Comparison of ENCODE assay signal across 1 cellular context in genomic region chr1:12346483-12347155, GRCh38.
TF ChIP-seq lines count a peak whose summit lies in the region.

No MANE protein-coding gene starts in this region.

TF ChIP-seq in HepG2, 621 proteins besides CTCF, POLR2A, EP300 and RAD21 (continued from another document):
- TF ChIP-seq ATF6 (CRISPR knock-in tag; conservative IDR thresholded peaks at IDR 0.05) (no peak), ZNF598 (CRISPR knock-in tag; IDR thresholded peaks at IDR 0.05; ENCODE audit: borderline replicate concordance) (no peak), TFDP1 (CRISPR knock-in tag; IDR thresholded peaks at IDR 0.05; ENCODE audit: borderline replicate concordance) (no peak), ZFP82 (CRISPR knock-in tag; IDR thresholded peaks at IDR 0.05; ENCODE audit: borderline replicate concordance) (no peak), EEA1 (CRISPR knock-in tag; IDR thresholded peaks at IDR 0.05; ENCODE audit: borderline replicate concordance) (no peak), ZNF180 (CRISPR knock-in tag; IDR thresholded peaks at IDR 0.05; ENCODE audit: borderline replicate concordance, low read depth) (no peak), ZNF512B (CRISPR knock-in tag; IDR thresholded peaks at IDR 0.05; ENCODE audit: borderline replicate concordance) (no peak), ZFP36L1 (CRISPR knock-in tag; IDR thresholded peaks at IDR 0.05) (no peak), TAF1 (CRISPR knock-in tag; IDR thresholded peaks at IDR 0.05) (no peak), CHCHD3 (CRISPR knock-in tag; IDR thresholded peaks at IDR 0.05) (no peak), ZNF83 (CRISPR knock-in tag; IDR thresholded peaks at IDR 0.05; ENCODE audit: borderline replicate concordance) (no peak), SRF (IDR thresholded peaks at IDR 0.05; ENCODE audit: low read depth, low read length) (no peak), ZSCAN25 (CRISPR knock-in tag; IDR thresholded peaks at IDR 0.05) (no peak)
